ENCODE assay signal across 21 cellular contexts in the genomic region with DNA sequence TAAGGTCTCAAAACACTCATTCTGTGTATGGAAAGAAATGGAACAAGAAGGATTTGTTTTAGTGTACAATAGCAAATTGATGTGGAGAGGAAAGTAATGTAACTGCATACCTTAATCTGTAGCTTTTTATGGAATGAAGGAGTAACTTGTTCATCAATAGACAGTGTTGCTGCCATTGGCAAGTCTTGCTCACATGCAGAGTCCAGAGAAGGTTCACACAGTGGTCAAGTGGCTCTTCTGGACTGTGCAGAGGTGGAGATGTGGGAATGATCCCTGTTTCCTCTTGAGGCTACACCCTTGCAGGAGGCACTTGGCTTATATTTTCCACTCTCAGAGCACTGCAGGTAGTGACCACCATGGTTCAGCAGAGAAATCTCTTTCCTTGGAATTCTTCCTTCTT.
DNase-seq lines count a peak whose midpoint lies in the region; ATAC-seq, FAIRE-seq and TF ChIP-seq lines count a peak whose summit lies in the region.
"Had no signal": no experiment of that assay in that cellular context is flagged by ENCODE, and none has a peak within 500 bp of the region (broad histone marks: within the 10 kb centered on the region; RNA-seq: fewer than 3 reads in every experiment).

No MANE protein-coding gene starts in this region.

- no peak overlapping the region for H3K4me2 ChIP-seq in astrocyte (ENCODE audit: low read length)

- ATAC-seq in lung (ENCODE audit: insufficient read depth, low FRiP score) (no peak), HG03521 (IDR thresholded peaks at IDR 0.05; ENCODE audit: unreplicated experiment) (no peak)
- no peak for ATAC-seq in stimulated activated naive CD8-positive, alpha-beta T cell treated with anti-CD3 and anti-CD28 coated beads, Interleukin-15, amount 100 ng/mL, for 72 hours

- peaks cover 23% of the 10 kb centered on the region for H3K4me1 Mint-ChIP-seq in astrocyte (ENCODE audit: low read depth, unreplicated experiment)
- H3K4me1 Mint-ChIP-seq in stimulated activated naive CD8-positive, alpha-beta T cell treated with anti-CD3 and anti-CD28 coated beads, Interleukin-15, amount 100 ng/mL, for 72 hours, result peaks cover 9% of the 10 kb centered on the region

- H3K4me3 ChIP-seq in astrocyte (ENCODE audit: insufficient read depth, low read depth, low read length) (no peak overlapping the region), lung (no peak overlapping the region)
- H3K4me3 ChIP-seq: SJCRH30 had no signal

- no peak overlapping the region for H3K9ac ChIP-seq in astrocyte (ENCODE audit: low read length)

- no peaks in the 10 kb centered on the region for H3K36me3 Mint-ChIP-seq in astrocyte (ENCODE audit: low read depth, unreplicated experiment)
- H3K36me3 Mint-ChIP-seq: CD4-positive, CD25-positive, alpha-beta regulatory T cell; IgD-negative memory B cell had no signal

- H3K9me3 ChIP-seq in astrocyte (ENCODE audit: insufficient read depth, low read depth, low read length) (no peaks in the 10 kb centered on the region), lung (ENCODE audit: control insufficient read depth in 2 of 2, insufficient read depth in 1 of 2, low read length in 1 of 2) (no peaks in the 10 kb centered on the region)
- H3K9me3 ChIP-seq: SJCRH30 had no signal

- H3K36me3 ChIP-seq in astrocyte (ENCODE audit: insufficient read depth, low read length), result no peaks in the 10 kb centered on the region
- H3K36me3 ChIP-seq in lung (ENCODE audit: control insufficient read depth in 2 of 2, insufficient read depth in 2 of 2, low read length in 2 of 2), result no peaks in the 10 kb centered on the region
- H3K36me3 ChIP-seq: SJCRH30 had no signal

- H3K27ac ChIP-seq in astrocyte (ENCODE audit: low read depth, low read length) (no peak overlapping the region), lung (ENCODE audit: low read depth in 1 of 2, low read length in 1 of 2) (no peak overlapping the region)
- H3K27ac ChIP-seq: SJCRH30 had no signal

- H4K20me1 ChIP-seq in astrocyte (ENCODE audit: insufficient read depth, low read length), result no peaks in the 10 kb centered on the region

- H3K4me3 Mint-ChIP-seq in astrocyte (ENCODE audit: unreplicated experiment), result no peak overlapping the region
- no peak overlapping the region for H3K4me3 Mint-ChIP-seq in stimulated activated naive CD8-positive, alpha-beta T cell treated with anti-CD3 and anti-CD28 coated beads, Interleukin-15, amount 100 ng/mL, for 72 hours
- H3K4me3 Mint-ChIP-seq: CD4-positive, CD25-positive, alpha-beta regulatory T cell; H9; IgD-negative memory B cell had no signal

- H3K79me2 ChIP-seq in astrocyte (ENCODE audit: insufficient read depth, low read length), result no peaks in the 10 kb centered on the region

- H3K9me3 Mint-ChIP-seq in astrocyte (ENCODE audit: unreplicated experiment), result no peaks in the 10 kb centered on the region
- H3K9me3 Mint-ChIP-seq in stimulated activated naive CD8-positive, alpha-beta T cell treated with anti-CD3 and anti-CD28 coated beads, Interleukin-15, amount 100 ng/mL, for 72 hours, result no peaks in the 10 kb centered on the region
- H3K9me3 Mint-ChIP-seq: CD4-positive, CD25-positive, alpha-beta regulatory T cell; IgD-negative memory B cell had no signal

- no peaks in the 10 kb centered on the region for H3K27me3 Mint-ChIP-seq in astrocyte (ENCODE audit: low read depth, unreplicated experiment)
- H3K27me3 Mint-ChIP-seq in stimulated activated naive CD8-positive, alpha-beta T cell treated with anti-CD3 and anti-CD28 coated beads, Interleukin-15, amount 100 ng/mL, for 72 hours, result no peaks in the 10 kb centered on the region

- DNase-seq in COLO829 (ENCODE audit: low spot score), result peak; percentile 42
- DNase-seq in HT-29 (ENCODE audit: low spot score), result peak; percentile 64
- DNase-seq in astrocyte (ENCODE audit: low read depth), result peak; percentile 51
- DNase-seq in lung (ENCODE audit: low spot score), result peak; percentile 39
- DNase-seq in stimulated activated naive CD8-positive, alpha-beta T cell treated with anti-CD3 and anti-CD28 coated beads, Interleukin-15, amount 100 ng/mL, for 72 hours, result no peak
- no peak for DNase-seq in NCI-H2171 treated with DMSO at 0.1 percent for 48 hours (lab: John Stamatoyannopoulos, UW)
- DNase-seq in activated CD8-positive, alpha-beta memory T cell treated with anti-CD3 and anti-CD28 coated beads for 24 hours, result no peak
- DNase-seq: ACHN; Calu3; CD4-positive, CD25-positive, alpha-beta regulatory T cell; DMS79 treated with DMSO at 0.1 percent for 48 hours; GDM1; H9; MV-4-11; NCI-H1436; NCI-H2081 treated with DMSO at 0.1 percent for 48 hours; NCI-H446; RPMI8226; SJCRH30 had no signal

- H3K27ac Mint-ChIP-seq in astrocyte (ENCODE audit: unreplicated experiment), result no peak overlapping the region
- no peak overlapping the region for H3K27ac Mint-ChIP-seq in stimulated activated naive CD8-positive, alpha-beta T cell treated with anti-CD3 and anti-CD28 coated beads, Interleukin-15, amount 100 ng/mL, for 72 hours
- H3K27ac Mint-ChIP-seq: CD4-positive, CD25-positive, alpha-beta regulatory T cell; H9; IgD-negative memory B cell had no signal

- H2AFZ ChIP-seq in astrocyte (ENCODE audit: low read depth, low read length), result no peak overlapping the region

- H3K4me1 ChIP-seq in astrocyte (ENCODE audit: insufficient read depth, low read length) (peaks cover 19% of the 10 kb centered on the region), lung (ENCODE audit: control insufficient read depth in 2 of 2, insufficient read depth in 2 of 2, low read length in 2 of 2) (peaks cover 2 to 6% of the 10 kb centered on the region in 2 donors)

- no peak for FAIRE-seq in astrocyte (lab: Jason Lieb, UNC)

- TF ChIP-seq CTCF in astrocyte (IDR thresholded peaks at IDR 0.05; ENCODE audit: insufficient read depth, low read depth, low read length) (no peak), lung (IDR thresholded peaks at IDR 0.05; ENCODE audit: control extremely low read depth, extremely low read depth) (no peak)

- H3K27me3 ChIP-seq in astrocyte (ENCODE audit: insufficient read depth, low read length), result peaks cover 3% of the 10 kb centered on the region
- H3K27me3 ChIP-seq in lung (ENCODE audit: control insufficient read depth, insufficient read depth), result no peaks in the 10 kb centered on the region
- H3K27me3 ChIP-seq: SJCRH30 had no signal

Comparison
In these comparisons a context has a peak if more than half of its experiments do, and no peak if none do; other contexts are left out.
1. DNase-seq: peak in COLO829 (single experiment), HT-29 (single experiment), astrocyte (single experiment) and lung (single experiment); none in stimulated activated naive CD8-positive, alpha-beta T cell treated with anti-CD3 and anti-CD28 coated beads, Interleukin-15, amount 100 ng/mL, for 72 hours (0 of 2), NCI-H2171 treated with DMSO at 0.1 percent for 48 hours (single experiment) and activated CD8-positive, alpha-beta memory T cell treated with anti-CD3 and anti-CD28 coated beads for 24 hours (single experiment).